Comparison of ENCODE assay signal across 11 cellular contexts in the genomic region with DNA sequence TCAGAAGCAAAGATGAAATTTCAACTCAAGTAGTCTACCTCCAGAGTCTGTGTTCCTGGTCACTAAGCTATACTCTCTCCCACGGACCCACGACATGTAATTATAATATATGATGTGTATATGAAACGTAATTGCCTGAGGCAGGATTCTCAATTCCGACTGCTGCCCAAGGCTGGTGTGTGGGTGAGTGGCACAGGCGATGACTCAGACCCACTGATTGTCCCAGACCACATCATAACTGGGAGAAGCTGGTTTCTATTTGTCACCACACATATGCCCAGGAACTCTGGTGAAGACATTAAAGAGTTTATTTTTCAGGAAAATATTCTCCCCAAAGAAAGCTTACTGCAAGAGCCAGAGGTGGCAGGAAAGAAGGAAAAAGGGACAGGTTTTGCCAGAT.
A peak's percentile ranks its signal among the peaks of the same experiment; 100 is the strongest.
DNase-seq lines count a peak whose midpoint lies in the region; ATAC-seq, FAIRE-seq and TF ChIP-seq lines count a peak whose summit lies in the region.
"Had no signal": no experiment of that assay in that cellular context is flagged by ENCODE, and none has a peak within 500 bp of the region (broad histone marks: within the 10 kb centered on the region; RNA-seq: fewer than 3 reads in every experiment).

No MANE protein-coding gene starts in this region.

- no peak overlapping the region for H3K4me3 ChIP-seq in bronchial epithelial cell (ENCODE audit: low read depth, low read length)

- H3K36me3 Mint-ChIP-seq in osteocyte (ENCODE audit: unreplicated experiment) = no peaks in the 10 kb centered on the region
- H3K36me3 Mint-ChIP-seq: activated naive CD8-positive, alpha-beta T cell had no signal

- H3K27ac Mint-ChIP-seq in osteocyte (ENCODE audit: unreplicated experiment) = peak overlapping the region; percentile 67
- H3K27ac Mint-ChIP-seq: activated naive CD8-positive, alpha-beta T cell had no signal

- no peak overlapping the region for H3K4me3 Mint-ChIP-seq in osteocyte (ENCODE audit: unreplicated experiment)
- H3K4me3 Mint-ChIP-seq: activated naive CD8-positive, alpha-beta T cell had no signal

- no peaks in the 10 kb centered on the region for H3K27me3 Mint-ChIP-seq in osteocyte (ENCODE audit: unreplicated experiment)
- H3K27me3 Mint-ChIP-seq: activated naive CD8-positive, alpha-beta T cell had no signal

- ATAC-seq in HG03457 (IDR thresholded peaks at IDR 0.05; ENCODE audit: unreplicated experiment) = no peak

- TF ChIP-seq POLR2A in GM12892 (IDR thresholded peaks at IDR 0.05; ENCODE audit: low read depth, low read length) = no peak

- H3K27me3 ChIP-seq in bronchial epithelial cell (ENCODE audit: control insufficient read depth, insufficient read depth, low read length) = no peaks in the 10 kb centered on the region

- FAIRE-seq in bronchial epithelial cell (lab: Jason Lieb, UNC) (no peak), GM12892 (lab: Jason Lieb, UNC) (no peak)

- H3K36me3 ChIP-seq in bronchial epithelial cell (ENCODE audit: control insufficient read depth, insufficient read depth, low read length) = no peaks in the 10 kb centered on the region

- peaks cover 53% of the 10 kb centered on the region for H3K4me1 Mint-ChIP-seq in osteocyte (ENCODE audit: unreplicated experiment)

- DNase-seq in GM03348 (ENCODE audit: low spot score) (peak; percentile 44), NCI-H69 (lab: John Stamatoyannopoulos, UW) (peak; percentile 80), bronchial epithelial cell (ENCODE audit: low read depth) (peak; percentile 56), osteocyte (ENCODE audit: extremely low spot score, unreplicated experiment) (no peak), GM12892 (ENCODE audit: insufficient read length) (no peak), SHP77 treated with DMSO at 0.1 percent for 48 hours (lab: John Stamatoyannopoulos, UW) (no peak), NCI-H2227 (lab: John Stamatoyannopoulos, UW; ENCODE audit: unreplicated experiment) (no peak)
- DNase-seq: DMS79, NCI-H2081 treated with DMSO at 0.1 percent for 48 hours had no signal

- H3K9me3 Mint-ChIP-seq in osteocyte (ENCODE audit: unreplicated experiment) = no peaks in the 10 kb centered on the region

- no peak for TF ChIP-seq CTCF in bronchial epithelial cell (IDR thresholded peaks at IDR 0.05; ENCODE audit: insufficient read depth, low read length, severe bottlenecking)
- TF ChIP-seq CTCF in osteocyte (IDR thresholded peaks at IDR 0.05) = no peak

Comparison
In these comparisons a context has a peak if more than half of its experiments do, and no peak if none do; other contexts are left out.
1. DNase-seq: peak in GM03348 (single experiment), NCI-H69 (single experiment) and bronchial epithelial cell (single experiment); none in osteocyte (single experiment), GM12892 (single experiment), SHP77 treated with DMSO at 0.1 percent for 48 hours (single experiment) and NCI-H2227 (single experiment).